ENCODE assay signal across 9 cellular contexts in genomic region chr6:31831350-31832215, GRCh38. TPM values are rescaled to one million over a fixed set of nuclear protein-coding genes. Genes with fewer than 3 reads are reported as not detected.
DNase-seq lines count a peak whose midpoint lies in the region; ATAC-seq, FAIRE-seq and TF ChIP-seq lines count a peak whose summit lies in the region.
"Had no signal": no experiment of that assay in that cellular context is flagged by ENCODE, and none has a peak within 500 bp of the region (broad histone marks: within the 10 kb centered on the region; RNA-seq: fewer than 3 reads in every experiment).

No MANE protein-coding gene starts in this region.

- H3K36me3 ChIP-seq in HepG2 (replicated peaks in 1 of 2; ENCODE audit: control insufficient read depth in 1 of 2, insufficient read depth in 2 of 2, low read length in 2 of 2), result peaks cover 0 to 5% of the 10 kb centered on the region in 2 experiments; a peak in 1 of 5 replicates
- peaks cover 0 to 1% (median 0%) of the 10 kb centered on the region in 3 donors for H3K36me3 ChIP-seq in tibial nerve

- intact Hi-C loops in HepG2 (cut with micrococcal nuclease; ENCODE audit: unreplicated experiment), result loop anchor here (5.0 to 10.0 kb wide), 3 partner anchors 66 to 164 kb away; partner anchors contain the start of genes CSNK2B, EHMT2, LY6G5B and NELFE

- H3K36me3 Mint-ChIP-seq in activated naive CD4-positive, alpha-beta T cell treated with anti-CD3 and anti-CD28 coated beads, Interleukin-2, amount 50 U/mL, for 24 hours, result peaks cover 17% of the 10 kb centered on the region
- peaks cover 11% of the 10 kb centered on the region for H3K36me3 Mint-ChIP-seq in activated naive CD8-positive, alpha-beta T cell

- no peak overlapping the region for H3K27ac Mint-ChIP-seq in activated naive CD4-positive, alpha-beta T cell treated with anti-CD3 and anti-CD28 coated beads, Interleukin-2, amount 50 U/mL, for 24 hours
- no peak overlapping the region for H3K27ac Mint-ChIP-seq in activated naive CD8-positive, alpha-beta T cell

- H4K20me1 ChIP-seq in HepG2 (ENCODE audit: insufficient read depth, low read length), result peaks cover 12% of the 10 kb centered on the region

- peaks cover 53% of the 10 kb centered on the region for H3K79me2 ChIP-seq in HepG2 (ENCODE audit: insufficient read depth, low read length)

- no peaks in the 10 kb centered on the region for H3K9me3 ChIP-seq in HepG2 (ENCODE audit: low read length)
- H3K9me3 ChIP-seq in tibial nerve, result no peaks in the 10 kb centered on the region

- FAIRE-seq in HepG2 (lab: Jason Lieb, UNC), result no peak

- in situ Hi-C loops in HepG2 (cut with HindIII; ENCODE audit: extremely low pct_ligation_motif_present, low pct_unique_long_range_greater_than_20kb), result loop anchor here (5.0 kb wide), 1 partner anchor 59 kb away; no protein-coding TSS in a partner anchor

- ATAC-seq in HepG2, result no peak

- H3K27me3 ChIP-seq in HepG2 (ENCODE audit: control insufficient read depth in 1 of 2, insufficient read depth in 2 of 2, low read length in 2 of 2) (peaks cover 0 to 2% of the 10 kb centered on the region in 2 experiments; a peak in 1 of 5 replicates), tibial nerve (no peaks in the 10 kb centered on the region)

- peak overlapping the region; percentile 96 for H3K4me3 Mint-ChIP-seq in activated naive CD4-positive, alpha-beta T cell treated with anti-CD3 and anti-CD28 coated beads, Interleukin-2, amount 50 U/mL, for 24 hours
- H3K4me3 Mint-ChIP-seq in activated naive CD8-positive, alpha-beta T cell, result peak overlapping the region; percentile 96

- no TSS peak for BruUV-seq in HepG2 (replicated peaks; lab: Mats Ljungman, UMichigan)

- 81% methylated on average over 15 of the region's 15 CpGs for WGBS in HepG2 (ENCODE audit: low lambda C conversion rate)
- WGBS in tibial nerve, 2 donors, result 81 to 83% methylated on average over 15 of the region's 15 CpGs

- peaks cover 19% of the 10 kb centered on the region for H3K4me1 Mint-ChIP-seq in activated naive CD4-positive, alpha-beta T cell treated with anti-CD3 and anti-CD28 coated beads, Interleukin-2, amount 50 U/mL, for 24 hours
- peaks cover 18% of the 10 kb centered on the region for H3K4me1 Mint-ChIP-seq in activated naive CD8-positive, alpha-beta T cell (ENCODE audit: low read depth)

- H3K4me1 ChIP-seq in HepG2 (ENCODE audit: insufficient read depth, low read length) (peaks cover 32% of the 10 kb centered on the region), tibial nerve (peaks cover 0 to 43% (median 30%) of the 10 kb centered on the region in 4 donors)

- H3K4me2 ChIP-seq in HepG2 (ENCODE audit: low read depth, low read length), result peak overlapping the region; percentile 94

- TF ChIP-seq EP300 in HepG2 (IDR thresholded peaks at IDR 0.05; ENCODE audit: low read depth in 2 of 2, low read length in 2 of 2), result no peak
- no peak for TF ChIP-seq EP300 in HepG2 (CRISPR knock-in tag; IDR thresholded peaks at IDR 0.05; ENCODE audit: borderline replicate concordance)
- peak in 1 of 2 donors; percentile 36 for TF ChIP-seq EP300 in tibial nerve (IDR thresholded peaks at IDR 0.05)

- DNase-seq in activated naive CD4-positive, alpha-beta T cell treated with Interleukin-2 at 50 U/mL for 16 hours, result no peak
- DNase-seq in HepG2 (ENCODE audit: low spot score) (no peak), tibial nerve (ENCODE audit: low spot score in 2 of 2) (peak in 1 of 2 donors; percentile 33), superior temporal gyrus (ENCODE audit: extremely low spot score) (no peak), NAMALWA (ENCODE audit: low spot score) (no peak)
- DNase-seq in stimulated activated CD4-positive, alpha-beta T cell treated with anti-CD3 and anti-CD28 coated beads, Interleukin-15, amount 100 ng/mL, for 24 hours, result no peak
- DNase-seq: T1000 had no signal

- no peak for TF ChIP-seq RAD21 in HepG2 (CRISPR knock-in tag; IDR thresholded peaks at IDR 0.05)

- CTCF ChIA-PET in HepG2 (lab: Yijun Ruan, JAX; ENCODE audit: low intra/inter-chr PET ratio, low total read pairs), result interaction anchor here (1.2 to 2.2 kb wide), 3 partner anchors 32 to 59 kb away, joined by 3 to 16 read pairs (median 10); no protein-coding TSS in a partner anchor

- no peaks in the 10 kb centered on the region for H3K27me3 Mint-ChIP-seq in activated naive CD4-positive, alpha-beta T cell treated with anti-CD3 and anti-CD28 coated beads, Interleukin-2, amount 50 U/mL, for 24 hours
- H3K27me3 Mint-ChIP-seq in activated naive CD8-positive, alpha-beta T cell, result no peaks in the 10 kb centered on the region

- H3K27ac ChIP-seq in HepG2 (ENCODE audit: extremely low read length, insufficient read depth, low read length), result peak overlapping the region; percentile 23
- peak overlapping the region; percentile 81 to 98 (median 88) for H3K27ac ChIP-seq in tibial nerve

- no peak for TF ChIP-seq CTCF in HepG2 (CRISPR knock-in tag; IDR thresholded peaks at IDR 0.05)
- no peak for TF ChIP-seq CTCF in tibial nerve (IDR thresholded peaks at IDR 0.05)

- no peaks in the 10 kb centered on the region for H3K9me3 Mint-ChIP-seq in activated naive CD4-positive, alpha-beta T cell treated with anti-CD3 and anti-CD28 coated beads, Interleukin-2, amount 50 U/mL, for 24 hours
- H3K9me3 Mint-ChIP-seq in activated naive CD8-positive, alpha-beta T cell (ENCODE audit: low read depth), result no peaks in the 10 kb centered on the region

- TF ChIP-seq POLR2A in HepG2 (IDR thresholded peaks at IDR 0.05; ENCODE audit: insufficient read depth in 1 of 2, low read depth in 2 of 2, low read length in 2 of 2) (0 out of 4 replicates have a peak, but pooled peaks have one; percentile 19 to 21), tibial nerve (IDR thresholded peaks at IDR 0.05) (no peak)

- POLR2A ChIA-PET in HepG2 (lab: Yijun Ruan, JAX), result interaction anchor here (1.0 to 15.7 kb wide), 18 partner anchors 9 to 114 kb away, joined by 3 to 264 read pairs (median 7); partner anchors contain the start of genes CFB, HSPA1A, HSPA1L and LSM2

- H3K9ac ChIP-seq in HepG2 (ENCODE audit: insufficient read depth, low read depth, low read length), result peak overlapping the region; percentile 81

- H3K4me3 ChIP-seq in HepG2 (replicated peaks in 1 of 3; ENCODE audit: insufficient read depth in 1 of 3, low read depth in 2 of 3, low read length in 3 of 3) (peak overlapping the region in 2 of 3 experiments; percentile 80 to 99; a peak in 5 of 6 replicates), tibial nerve (peak overlapping the region in 1 of 4 donors; percentile 55)

- H2AFZ ChIP-seq in HepG2 (ENCODE audit: low read length), result no peak overlapping the region

RNA-seq across cellular contexts. Expression of gene HSPA1B, which starts 4.0 kb away (rescaled TPM):
- total RNA-seq in HepG2 (2016; rRNA removed; fragmentation: Illumina TruSeq; extraction: Trizol) (186 and 189 TPM in 2 replicates), tibial nerve (100 to 1,000 TPM; 134 to 186 (median 168) TPM)
- total RNA-seq in HepG2 (2016; cell fraction: cytosol; rRNA removed; fragmentation: Illumina TruSeq; extraction: Trizol; ENCODE audit: low read depth), result 8.9 and 12.5 TPM in 2 replicates
- 148 and 193 TPM in 2 replicates for total RNA-seq in HepG2 (2016; cell fraction: insoluble cytoplasmic fraction; rRNA removed; fragmentation: Illumina TruSeq; extraction: Trizol)
- total RNA-seq in HepG2 (2016; cell fraction: membrane; rRNA removed; fragmentation: Illumina TruSeq; extraction: Trizol), result 24.6 and 28.1 TPM in 2 replicates
- total RNA-seq in HepG2 (2016; cell fraction: nucleus; rRNA removed; fragmentation: Illumina TruSeq; extraction: Trizol), result 88.3 and 95.9 TPM in 2 replicates
- polyA plus RNA-seq in HepG2 (2011; rRNA removed), result 26.0 and 57.2 TPM in 2 replicates
- polyA plus RNA-seq in HepG2 (2011; cell fraction: cytosol; rRNA removed), result 26.6 and 33.8 TPM in 2 replicates
- 55.8 and 89.9 TPM in 2 replicates for polyA plus RNA-seq in HepG2 (2011; cell fraction: nucleus; rRNA removed)
- polyA plus RNA-seq in HepG2 (2012), result 39.8 and 132 TPM in 2 replicates
- 5.4 and 5.8 TPM in 2 replicates for polyA plus RNA-seq in HepG2 (2016; cell fraction: cytosol; fragmentation: Illumina TruSeq; extraction: Trizol; ENCODE audit: low read depth)
- 148 and 182 TPM in 2 replicates for polyA plus RNA-seq in HepG2 (2016; cell fraction: insoluble cytoplasmic fraction; fragmentation: Illumina TruSeq; extraction: Trizol; ENCODE audit: low read depth)
- polyA plus RNA-seq in HepG2 (2016; cell fraction: membrane; fragmentation: Illumina TruSeq; extraction: Trizol; ENCODE audit: low read depth), result 11.1 and 13.6 TPM in 2 replicates
- 115 and 118 TPM in 2 replicates for polyA plus RNA-seq in HepG2 (2016; cell fraction: nucleus; fragmentation: Illumina TruSeq; extraction: Trizol; ENCODE audit: insufficient read depth, low read depth)
- 84.4 and 185 TPM in 2 replicates for polyA minus RNA-seq in HepG2 (2011; rRNA and poly(A)+ RNA removed; ENCODE audit: low replicate concordance)
- 48.1 and 67.3 TPM in 2 replicates for polyA minus RNA-seq in HepG2 (2011; cell fraction: cytosol; rRNA and poly(A)+ RNA removed)
- polyA minus RNA-seq in HepG2 (2011; cell fraction: nucleus; rRNA and poly(A)+ RNA removed), result 22.7 and 36.4 TPM in 2 replicates

RNA-seq across cellular contexts. Expression of gene HSPA1A, which starts 16.2 kb away (rescaled TPM):
- total RNA-seq in HepG2 (2016; rRNA removed; fragmentation: Illumina TruSeq; extraction: Trizol), result 83.5 and 85.0 TPM in 2 replicates
- total RNA-seq in HepG2 (2016; cell fraction: cytosol; rRNA removed; fragmentation: Illumina TruSeq; extraction: Trizol; ENCODE audit: low read depth), result 4.6 and 5.3 TPM in 2 replicates
- 66.4 and 92.2 TPM in 2 replicates for total RNA-seq in HepG2 (2016; cell fraction: insoluble cytoplasmic fraction; rRNA removed; fragmentation: Illumina TruSeq; extraction: Trizol)
- total RNA-seq in HepG2 (2016; cell fraction: membrane; rRNA removed; fragmentation: Illumina TruSeq; extraction: Trizol), result 7.7 and 11.3 TPM in 2 replicates
- total RNA-seq in HepG2 (2016; cell fraction: nucleus; rRNA removed; fragmentation: Illumina TruSeq; extraction: Trizol), result 35.4 and 46.0 TPM in 2 replicates
- polyA plus RNA-seq in HepG2 (2011; rRNA removed), result 44.5 and 80.9 TPM in 2 replicates
- polyA plus RNA-seq in HepG2 (2011; cell fraction: cytosol; rRNA removed), result 35.0 and 45.6 TPM in 2 replicates
- polyA plus RNA-seq in HepG2 (2011; cell fraction: nucleus; rRNA removed), result 53.4 and 85.2 TPM in 2 replicates
- 38.1 and 121 TPM in 2 replicates for polyA plus RNA-seq in HepG2 (2012)
- polyA plus RNA-seq in HepG2 (2016; cell fraction: cytosol; fragmentation: Illumina TruSeq; extraction: Trizol; ENCODE audit: low read depth), result 3.7 and 5.6 TPM in 2 replicates
- polyA plus RNA-seq in HepG2 (2016; cell fraction: insoluble cytoplasmic fraction; fragmentation: Illumina TruSeq; extraction: Trizol; ENCODE audit: low read depth), result 80.2 and 101 TPM in 2 replicates
- 5.1 and 7.0 TPM in 2 replicates for polyA plus RNA-seq in HepG2 (2016; cell fraction: membrane; fragmentation: Illumina TruSeq; extraction: Trizol; ENCODE audit: low read depth)
- 67.0 and 75.7 TPM in 2 replicates for polyA plus RNA-seq in HepG2 (2016; cell fraction: nucleus; fragmentation: Illumina TruSeq; extraction: Trizol; ENCODE audit: insufficient read depth, low read depth)
- polyA minus RNA-seq in HepG2 (2011; rRNA and poly(A)+ RNA removed; ENCODE audit: low replicate concordance), result 44.1 and 271 TPM in 2 replicates
- 27.3 and 48.7 TPM in 2 replicates for polyA minus RNA-seq in HepG2 (2011; cell fraction: cytosol; rRNA and poly(A)+ RNA removed)
- polyA minus RNA-seq in HepG2 (2011; cell fraction: nucleus; rRNA and poly(A)+ RNA removed), result 14.2 and 25.9 TPM in 2 replicates
- total RNA-seq in tibial nerve, result 100 to 1,000 TPM; 170 to 304 (median 221) TPM

RNA-seq across cellular contexts. Expression of gene HSPA1L, which starts 16.5 kb away (rescaled TPM):
- 0.55 and 0.94 TPM in 2 replicates for total RNA-seq in HepG2 (2016; rRNA removed; fragmentation: Illumina TruSeq; extraction: Trizol)
- total RNA-seq in HepG2 (2016; cell fraction: cytosol; rRNA removed; fragmentation: Illumina TruSeq; extraction: Trizol; ENCODE audit: low read depth), result 0.18 and 0.30 TPM in 2 replicates
- total RNA-seq in HepG2 (2016; cell fraction: insoluble cytoplasmic fraction; rRNA removed; fragmentation: Illumina TruSeq; extraction: Trizol), result 0.87 and 0.97 TPM in 2 replicates
- 0.55 and 0.56 TPM in 2 replicates for total RNA-seq in HepG2 (2016; cell fraction: membrane; rRNA removed; fragmentation: Illumina TruSeq; extraction: Trizol)
- 0.38 and 0.47 TPM in 2 replicates for total RNA-seq in HepG2 (2016; cell fraction: nucleus; rRNA removed; fragmentation: Illumina TruSeq; extraction: Trizol)
- polyA plus RNA-seq in HepG2 (2011; rRNA removed), result 0.78 and 1.0 TPM in 2 replicates
- polyA plus RNA-seq in HepG2 (2011; cell fraction: cytosol; rRNA removed), result 0.67 and 0.72 TPM in 2 replicates
- polyA plus RNA-seq in HepG2 (2011; cell fraction: nucleus; rRNA removed), result 0.45 and 0.73 TPM in 2 replicates
- polyA plus RNA-seq in HepG2 (2012), result 0.87 and 1.1 TPM in 2 replicates
- 0.08 and 0.12 TPM in 2 replicates for polyA plus RNA-seq in HepG2 (2016; cell fraction: cytosol; fragmentation: Illumina TruSeq; extraction: Trizol; ENCODE audit: low read depth)
- 0.98 and 1.0 TPM in 2 replicates for polyA plus RNA-seq in HepG2 (2016; cell fraction: insoluble cytoplasmic fraction; fragmentation: Illumina TruSeq; extraction: Trizol; ENCODE audit: low read depth)
- polyA plus RNA-seq in HepG2 (2016; cell fraction: membrane; fragmentation: Illumina TruSeq; extraction: Trizol; ENCODE audit: low read depth), result 0.34 and 0.37 TPM in 2 replicates
- polyA plus RNA-seq in HepG2 (2016; cell fraction: nucleus; fragmentation: Illumina TruSeq; extraction: Trizol; ENCODE audit: insufficient read depth, low read depth), result 0.93 and 1.0 TPM in 2 replicates
- polyA minus RNA-seq in HepG2 (2011; rRNA and poly(A)+ RNA removed; ENCODE audit: low replicate concordance), result 0.46 and 2.2 TPM in 2 replicates
- 0.44 and 0.59 TPM in 2 replicates for polyA minus RNA-seq in HepG2 (2011; cell fraction: cytosol; rRNA and poly(A)+ RNA removed)
- polyA minus RNA-seq in HepG2 (2011; cell fraction: nucleus; rRNA and poly(A)+ RNA removed), result 0.25 and 0.39 TPM in 2 replicates
- total RNA-seq in tibial nerve, result 1 to 10 TPM in 2 of 4 donors, under 1 TPM in 2; 0.20 to 2.4 (median 1.2) TPM

RNA-seq across cellular contexts. Expression of gene LSM2, which starts 24.8 kb away (rescaled TPM):
- 90.5 and 93.7 TPM in 2 replicates for total RNA-seq in HepG2 (2016; rRNA removed; fragmentation: Illumina TruSeq; extraction: Trizol)
- 84.8 and 113 TPM in 2 replicates for total RNA-seq in HepG2 (2016; cell fraction: cytosol; rRNA removed; fragmentation: Illumina TruSeq; extraction: Trizol; ENCODE audit: low read depth)
- total RNA-seq in HepG2 (2016; cell fraction: insoluble cytoplasmic fraction; rRNA removed; fragmentation: Illumina TruSeq; extraction: Trizol), result 85.1 and 91.1 TPM in 2 replicates
- 109 and 138 TPM in 2 replicates for total RNA-seq in HepG2 (2016; cell fraction: membrane; rRNA removed; fragmentation: Illumina TruSeq; extraction: Trizol)
- 34.2 and 38.1 TPM in 2 replicates for total RNA-seq in HepG2 (2016; cell fraction: nucleus; rRNA removed; fragmentation: Illumina TruSeq; extraction: Trizol)
- polyA plus RNA-seq in HepG2 (2011; rRNA removed), result 64.7 and 69.4 TPM in 2 replicates
- 89.7 and 101 TPM in 2 replicates for polyA plus RNA-seq in HepG2 (2011; cell fraction: cytosol; rRNA removed)
- 34.2 and 36.0 TPM in 2 replicates for polyA plus RNA-seq in HepG2 (2011; cell fraction: nucleus; rRNA removed)
- 71.2 and 86.4 TPM in 2 replicates for polyA plus RNA-seq in HepG2 (2012)
- 98.5 and 146 TPM in 2 replicates for polyA plus RNA-seq in HepG2 (2016; cell fraction: cytosol; fragmentation: Illumina TruSeq; extraction: Trizol; ENCODE audit: low read depth)
- 103 and 104 TPM in 2 replicates for polyA plus RNA-seq in HepG2 (2016; cell fraction: insoluble cytoplasmic fraction; fragmentation: Illumina TruSeq; extraction: Trizol; ENCODE audit: low read depth)
- 107 and 140 TPM in 2 replicates for polyA plus RNA-seq in HepG2 (2016; cell fraction: membrane; fragmentation: Illumina TruSeq; extraction: Trizol; ENCODE audit: low read depth)
- polyA plus RNA-seq in HepG2 (2016; cell fraction: nucleus; fragmentation: Illumina TruSeq; extraction: Trizol; ENCODE audit: insufficient read depth, low read depth), result 61.6 and 67.5 TPM in 2 replicates
- polyA minus RNA-seq in HepG2 (2011; rRNA and poly(A)+ RNA removed; ENCODE audit: low replicate concordance), result 56.3 and 77.2 TPM in 2 replicates
- polyA minus RNA-seq in HepG2 (2011; cell fraction: cytosol; rRNA and poly(A)+ RNA removed), result 44.2 and 47.4 TPM in 2 replicates
- 7.2 and 10.2 TPM in 2 replicates for polyA minus RNA-seq in HepG2 (2011; cell fraction: nucleus; rRNA and poly(A)+ RNA removed)
- total RNA-seq in tibial nerve, result 10 to 100 TPM; 23.9 to 31.8 (median 28.4) TPM

RNA-seq across cellular contexts. Expression of gene NEU1, which starts 31.0 kb away (rescaled TPM):
- total RNA-seq in HepG2 (2016; rRNA removed; fragmentation: Illumina TruSeq; extraction: Trizol) (139 and 297 TPM in 2 replicates), tibial nerve (10 to 100 TPM; 25.8 to 44.6 (median 33.8) TPM)
- 49.1 and 49.3 TPM in 2 replicates for total RNA-seq in HepG2 (2016; cell fraction: cytosol; rRNA removed; fragmentation: Illumina TruSeq; extraction: Trizol; ENCODE audit: low read depth)
- total RNA-seq in HepG2 (2016; cell fraction: insoluble cytoplasmic fraction; rRNA removed; fragmentation: Illumina TruSeq; extraction: Trizol), result 132 and 314 TPM in 2 replicates
- total RNA-seq in HepG2 (2016; cell fraction: membrane; rRNA removed; fragmentation: Illumina TruSeq; extraction: Trizol), result 93.8 and 98.2 TPM in 2 replicates
- 237 and 274 TPM in 2 replicates for total RNA-seq in HepG2 (2016; cell fraction: nucleus; rRNA removed; fragmentation: Illumina TruSeq; extraction: Trizol)
- polyA plus RNA-seq in HepG2 (2011; rRNA removed), result 202 and 215 TPM in 2 replicates
- 195 and 257 TPM in 2 replicates for polyA plus RNA-seq in HepG2 (2011; cell fraction: cytosol; rRNA removed)
- polyA plus RNA-seq in HepG2 (2011; cell fraction: nucleus; rRNA removed), result 110 and 111 TPM in 2 replicates
- 88.7 and 96.9 TPM in 2 replicates for polyA plus RNA-seq in HepG2 (2012)
- polyA plus RNA-seq in HepG2 (2016; cell fraction: cytosol; fragmentation: Illumina TruSeq; extraction: Trizol; ENCODE audit: low read depth), result 46.5 and 46.6 TPM in 2 replicates
- polyA plus RNA-seq in HepG2 (2016; cell fraction: insoluble cytoplasmic fraction; fragmentation: Illumina TruSeq; extraction: Trizol; ENCODE audit: low read depth), result 114 and 120 TPM in 2 replicates
- 67.2 and 70.7 TPM in 2 replicates for polyA plus RNA-seq in HepG2 (2016; cell fraction: membrane; fragmentation: Illumina TruSeq; extraction: Trizol; ENCODE audit: low read depth)
- 367 and 386 TPM in 2 replicates for polyA plus RNA-seq in HepG2 (2016; cell fraction: nucleus; fragmentation: Illumina TruSeq; extraction: Trizol; ENCODE audit: insufficient read depth, low read depth)
- 35.2 and 243 TPM in 2 replicates for polyA minus RNA-seq in HepG2 (2011; rRNA and poly(A)+ RNA removed; ENCODE audit: low replicate concordance)
- polyA minus RNA-seq in HepG2 (2011; cell fraction: cytosol; rRNA and poly(A)+ RNA removed), result 76.7 and 85.5 TPM in 2 replicates
- 40.9 and 43.8 TPM in 2 replicates for polyA minus RNA-seq in HepG2 (2011; cell fraction: nucleus; rRNA and poly(A)+ RNA removed)

Comparison
In these comparisons a context has a peak if more than half of its experiments do, and no peak if none do; other contexts are left out.
1. POLR2A ChIP-seq: peak in HepG2 (2 of 2); none in tibial nerve (0 of 2).